ENCODE assay signal across 14 cellular contexts in the genomic region with DNA sequence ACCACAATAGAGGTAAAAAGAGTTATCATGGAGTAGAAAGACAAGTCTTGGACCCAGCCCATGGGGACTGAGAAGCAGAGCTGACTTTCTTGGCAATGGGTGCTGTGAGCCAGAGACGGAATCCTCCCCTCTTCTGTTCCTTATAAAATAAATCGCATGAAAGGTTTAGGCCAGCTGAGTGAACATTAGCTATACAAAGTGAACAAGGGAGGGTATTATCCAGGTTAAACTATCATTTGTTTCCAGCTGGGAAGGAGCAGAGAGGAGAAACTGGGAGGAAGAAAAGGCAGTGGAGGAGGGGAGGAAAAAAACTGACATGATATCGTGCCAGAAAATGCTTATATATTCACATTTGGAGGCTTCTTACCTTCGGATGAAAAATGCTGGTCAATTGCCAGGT. TPM values are rescaled to one million over a fixed set of nuclear protein-coding genes. Genes with fewer than 3 reads are reported as not detected.
DNase-seq lines count a peak whose midpoint lies in the region; ATAC-seq lines count a peak whose summit lies in the region.
"Had no signal": no experiment of that assay in that cellular context is flagged by ENCODE, and none has a peak within 500 bp of the region (broad histone marks: within the 10 kb centered on the region; RNA-seq: fewer than 3 reads in every experiment).

No MANE protein-coding gene starts in this region.

- no peak for ATAC-seq in GM18868 (IDR thresholded peaks at IDR 0.05; ENCODE audit: unreplicated experiment)

- in situ Hi-C loops in SK-MEL-5 (cut with HindIII; ENCODE audit: low pct_unique_long_range_greater_than_20kb, low sequenced_read_pairs): no loop called here

- H3K9me3 ChIP-seq in iPS-18a (ENCODE audit: control insufficient read depth, low read depth, low read length): no peaks in the 10 kb centered on the region

- H3K9ac ChIP-seq in iPS-18a (ENCODE audit: low read length): no peak overlapping the region
- H3K9ac ChIP-seq: BLaER1 had no signal

- DNase-seq in NCI-H146 treated with DMSO at 0.1 percent for 48 hours (lab: John Stamatoyannopoulos, UW; ENCODE audit: unreplicated experiment): peak; percentile 45
- DNase-seq in SK-MEL-5 (ENCODE audit: low read depth, low spot score): peak; percentile 59
- peak; percentile 62 for DNase-seq in pons (ENCODE audit: low spot score)
- DNase-seq in kidney tubule cell (ENCODE audit: low spot score): no peak
- no peak for DNase-seq in central memory CD4-positive, alpha-beta T cell
- DNase-seq: DMS 273 treated with DMSO at 0.1 percent for 48 hours, MM.1S, NCI-H1105 treated with DMSO at 0.1 percent for 48 hours, NCI-H1930, NCI-H524 treated with DMSO at 0.1 percent for 48 hours, PC-9 had no signal

- no peak overlapping the region for H3K27ac ChIP-seq in iPS-18a (ENCODE audit: low read length)
- H3K27ac ChIP-seq: BLaER1, PC-9 had no signal

- peaks cover 13% of the 10 kb centered on the region for H3K4me1 ChIP-seq in iPS-18a (ENCODE audit: control insufficient read depth, low read depth, low read length)
- H3K4me1 ChIP-seq: BLaER1 had no signal

- no peaks in the 10 kb centered on the region for H3K36me3 ChIP-seq in iPS-18a (ENCODE audit: control insufficient read depth, low read depth, low read length)
- H3K36me3 ChIP-seq: BLaER1 had no signal

- H3K4me3 ChIP-seq in iPS-18a (ENCODE audit: low read length): peak overlapping the region; percentile 9
- H3K4me3 ChIP-seq: BLaER1, PC-9 had no signal

- no peaks in the 10 kb centered on the region for H3K27me3 ChIP-seq in iPS-18a (ENCODE audit: control insufficient read depth, insufficient read depth, low read length)
- H3K27me3 ChIP-seq: BLaER1 had no signal

RNA-seq across cellular contexts. Expression of gene PAFAH1B1, which starts 13.3 kb away (rescaled TPM):
- total RNA-seq in SK-MEL-5 (2014; rRNA removed; shearing (Covaris generic)): 110 and 114 TPM in 2 replicates
- polyA plus RNA-seq in SK-MEL-5 (2015; cell fraction: cytosol; rRNA removed): 66.4 and 87.6 TPM in 2 replicates
- 58.5 and 67.0 TPM in 2 replicates for polyA plus RNA-seq in SK-MEL-5 (2015; cell fraction: nucleus; rRNA removed)

Comparison
In these comparisons a context has a peak if more than half of its experiments do, and no peak if none do; other contexts are left out.
1. DNase-seq: peak in NCI-H146 treated with DMSO at 0.1 percent for 48 hours (single experiment), SK-MEL-5 (single experiment) and pons (single experiment); none in kidney tubule cell (single experiment) and central memory CD4-positive, alpha-beta T cell (single experiment).